Comparison of ENCODE assay signal across 1 cellular context in genomic region chr16:57013268-57013667, GRCh38.
TF ChIP-seq lines count a peak whose summit lies in the region.

No MANE protein-coding gene starts in this region.

TF ChIP-seq in HepG2, 621 proteins besides CTCF, POLR2A, EP300 and RAD21:
- TF ChIP-seq ZBTB14 (CRISPR knock-in tag; IDR thresholded peaks at IDR 0.05): no peak
- TF ChIP-seq SSRP1 (CRISPR knock-in tag; IDR thresholded peaks at IDR 0.05): no peak
- TF ChIP-seq ZNF720 (CRISPR knock-in tag; IDR thresholded peaks at IDR 0.05): no peak
- no peak for TF ChIP-seq ETV5 (CRISPR knock-in tag; IDR thresholded peaks at IDR 0.05; ENCODE audit: borderline replicate concordance)
- TF ChIP-seq HNRNPLL (IDR thresholded peaks at IDR 0.05; ENCODE audit: low read depth, low read length, poor library complexity, severe bottlenecking): no peak
- TF ChIP-seq ZNF749 (CRISPR knock-in tag; IDR thresholded peaks at IDR 0.05; ENCODE audit: borderline replicate concordance): no peak
